8 cellular contexts compared by ENCODE assay signal in genomic region chr1:205749826-205750682, GRCh38. TPM values are rescaled to one million over a fixed set of nuclear protein-coding genes. Genes with fewer than 3 reads are reported as not detected.
A peak's percentile ranks its signal among the peaks of the same experiment; 100 is the strongest.
DNase-seq lines count a peak whose midpoint lies in the region; ATAC-seq and TF ChIP-seq lines count a peak whose summit lies in the region.

Gene NUCKS1, minus strand, starts transcription at chr1:205750182. Its CDS starts 209 bp downstream, at chr1:205749973.

- peak; percentile 53 for TF ChIP-seq POLR2A in erythroblast (IDR thresholded peaks at IDR 0.05; ENCODE audit: low read length)

- no peaks in the 10 kb centered on the region for H3K27me3 Mint-ChIP-seq in activated T-cell treated with anti-CD3 and anti-CD28 coated beads, Interleukin-2, amount 50 U/mL, for 24 hours

- peak within 1 kb of the TSS; percentile 99 for H3K27ac Mint-ChIP-seq in activated T-cell treated with anti-CD3 and anti-CD28 coated beads, Interleukin-2, amount 50 U/mL, for 24 hours

- H3K36me3 ChIP-seq in mucosa of rectum (ENCODE audit: control insufficient read depth in 2 of 2, insufficient read depth in 2 of 2, low read length in 2 of 2), result peaks cover 0 to 5% of the 10 kb centered on the region in 2 donors

- H3K4me3 Mint-ChIP-seq in activated T-cell treated with anti-CD3 and anti-CD28 coated beads, Interleukin-2, amount 50 U/mL, for 24 hours, result peak within 1 kb of the TSS; percentile 90

- peak within 1 kb of the TSS; percentile 71 to 93 for H3K9ac ChIP-seq in mucosa of rectum (ENCODE audit: low read depth in 1 of 2, low read length in 2 of 2)

- H3K4me3 ChIP-seq in mucosa of rectum (ENCODE audit: low read length in 2 of 2), result peak within 1 kb of the TSS; percentile 75 to 82

- peaks cover 14 to 22% of the 10 kb centered on the region in 2 donors for H3K4me1 ChIP-seq in mucosa of rectum (ENCODE audit: control insufficient read depth in 2 of 2, insufficient read depth in 2 of 2, low read length in 2 of 2)

- H3K9me3 ChIP-seq in mucosa of rectum (ENCODE audit: control insufficient read depth in 2 of 2, low read length in 2 of 2), result no peaks in the 10 kb centered on the region

- no peaks in the 10 kb centered on the region for H3K27me3 ChIP-seq in mucosa of rectum (ENCODE audit: control insufficient read depth in 2 of 2, insufficient read depth in 2 of 2, low read length in 2 of 2)

- peaks cover 45% of the 10 kb centered on the region for H3K36me3 Mint-ChIP-seq in activated T-cell treated with anti-CD3 and anti-CD28 coated beads, Interleukin-2, amount 50 U/mL, for 24 hours (ENCODE audit: low read depth)

- no peaks in the 10 kb centered on the region for H3K9me3 Mint-ChIP-seq in activated T-cell treated with anti-CD3 and anti-CD28 coated beads, Interleukin-2, amount 50 U/mL, for 24 hours

- peak; percentile 81 for ATAC-seq in GM21717 (IDR thresholded peaks at IDR 0.05; ENCODE audit: unreplicated experiment)

- peaks cover 42% of the 10 kb centered on the region for H3K4me1 Mint-ChIP-seq in activated T-cell treated with anti-CD3 and anti-CD28 coated beads, Interleukin-2, amount 50 U/mL, for 24 hours (ENCODE audit: low read depth)

- peak; percentile 99 for DNase-seq in DMS153 treated with DMSO at 0.1 percent for 48 hours (lab: John Stamatoyannopoulos, UW; ENCODE audit: unreplicated experiment)
- DNase-seq in KBM-7, result peak; percentile 99
- DNase-seq in activated T-cell treated with anti-CD3 and anti-CD28 coated beads, Interleukin-2, amount 50 U/mL, for 24 hours, result peak; percentile 93
- DNase-seq in erythroblast (lab: John Stamatoyannopoulos, UW), result peak; percentile 98 to 100
- peak; percentile 95 for DNase-seq in stimulated activated CD8-positive, alpha-beta memory T cell treated with anti-CD3 and anti-CD28 coated beads, Interleukin-4, amount 100 ng/mL, for 48 hours

- H3K27ac ChIP-seq in mucosa of rectum (ENCODE audit: low read depth in 2 of 2, low read length in 2 of 2), result peak within 1 kb of the TSS; percentile 97 to 98

- in situ Hi-C loops in KBM-7 (cut with MboI; ENCODE audit: low pct_unique_long_range_greater_than_20kb, low sequenced_read_pairs), result no loop called here

TF ChIP-seq in PFSK-1, 5 proteins besides CTCF, POLR2A, EP300 and RAD21:
- TF ChIP-seq POLR2AphosphoS5 (IDR thresholded peaks at IDR 0.05; ENCODE audit: low read depth, low read length) (peak; percentile 40; the same call in 1 of the 2 replicates), SIN3A (IDR thresholded peaks at IDR 0.05; ENCODE audit: borderline replicate concordance, insufficient read depth, low read length) (no peak), REST (IDR thresholded peaks at IDR 0.05; ENCODE audit: insufficient read depth in 1 of 2, low read depth in 2 of 2, low read length in 2 of 2) (no peak; a peak in 1 of 4 replicates), TAF1 (IDR thresholded peaks at IDR 0.05; ENCODE audit: borderline replicate concordance, insufficient read depth, low read length) (peak; percentile 81; the same call in 1 of the 2 replicates), FOXP2 (optimal IDR thresholded peaks at IDR 0.05; ENCODE audit: borderline replicate concordance, extremely low read depth, extremely low read length, insufficient read depth) (no peak)

RNA-seq across cellular contexts. Expression of gene NUCKS1, which starts in this region (rescaled TPM):
- polyA plus RNA-seq in PFSK-1 (2012; ENCODE audit: insufficient read length, low read depth), result 76.6 TPM

Comparison
In these comparisons a context has a peak if more than half of its experiments do, and no peak if none do; other contexts are left out.
1. Peak in every context shown above with its lines: DNase-seq, ATAC-seq, H3K4me3 ChIP-seq and H3K27ac ChIP-seq.